ENCODE assay signal across 1 cellular context in the genomic region with DNA sequence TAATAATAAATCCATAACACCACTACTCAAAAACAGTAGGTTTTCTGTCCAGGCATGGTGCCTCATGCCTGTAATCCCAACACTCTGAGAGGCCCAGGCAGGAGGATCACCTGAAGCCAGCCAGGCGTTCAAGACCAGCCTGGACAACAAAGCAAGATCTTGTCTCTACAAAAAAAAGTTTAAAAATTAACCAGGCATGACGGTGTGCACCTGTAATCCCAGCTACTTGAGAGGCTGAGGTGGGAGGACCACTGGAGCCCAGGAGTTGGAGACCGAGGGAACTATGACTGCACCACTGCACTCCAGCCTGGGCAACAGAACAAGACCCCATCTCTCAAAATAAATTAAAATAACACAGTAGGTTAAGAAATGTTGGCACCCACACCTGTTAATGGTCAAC.
TF ChIP-seq lines count a peak whose summit lies in the region.

No MANE protein-coding gene starts in this region.

TF ChIP-seq in GM12878, 131 proteins besides CTCF, POLR2A, EP300 and RAD21:
- TF ChIP-seq, protein P1, sequence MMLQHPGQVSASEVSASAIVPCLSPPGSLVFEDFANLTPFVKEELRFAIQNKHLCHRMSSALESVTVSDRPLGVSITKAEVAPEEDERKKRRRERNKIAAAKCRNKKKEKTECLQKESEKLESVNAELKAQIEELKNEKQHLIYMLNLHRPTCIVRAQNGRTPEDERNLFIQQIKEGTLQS (IDR thresholded peaks at IDR 0.05; ENCODE audit: borderline replicate concordance, extremely low read depth, low read depth, low read length): no peak
- no peak for TF ChIP-seq JUNB (IDR thresholded peaks at IDR 0.05)
- no peak for TF ChIP-seq NFXL1 (IDR thresholded peaks at IDR 0.05; ENCODE audit: borderline replicate concordance)
- no peak for TF ChIP-seq EED (IDR thresholded peaks at IDR 0.05; ENCODE audit: low read depth)
- no peak for TF ChIP-seq POU2F2 (IDR thresholded peaks at IDR 0.05; ENCODE audit: borderline replicate concordance, low read depth, low read length)
- no peak for TF ChIP-seq DPF2 (IDR thresholded peaks at IDR 0.05)
- no peak for TF ChIP-seq TBL1XR1 (IDR thresholded peaks at IDR 0.05; ENCODE audit: low read depth, low read length)
- no peak for TF ChIP-seq POLR2AphosphoS2 (IDR thresholded peaks at IDR 0.05; ENCODE audit: low read depth, low read length)
TF ChIP-seq in GM12878: peak in this region for 0.
